17 cellular contexts compared by ENCODE assay signal in the genomic region with DNA sequence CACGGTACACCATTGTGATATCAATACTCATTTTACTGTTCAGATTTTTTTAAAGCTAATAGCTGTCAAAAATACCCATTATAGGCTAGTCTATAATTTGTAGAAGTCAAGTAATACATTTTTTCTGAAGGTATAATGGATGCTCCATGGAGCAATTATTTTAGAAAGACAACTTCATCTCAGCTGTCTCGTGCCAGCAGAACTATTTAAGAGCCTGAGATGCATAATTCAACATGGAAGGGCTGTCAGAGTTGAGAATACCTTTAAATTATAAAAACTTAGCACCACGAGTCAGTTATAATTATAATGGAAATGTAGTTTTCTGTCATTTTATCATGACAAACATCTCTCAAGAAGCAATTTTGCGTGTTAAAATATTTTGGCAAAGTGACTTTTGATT.
"Had no signal": no experiment of that assay in that cellular context is flagged by ENCODE, and none has a peak within 500 bp of the region (broad histone marks: within the 10 kb centered on the region; RNA-seq: fewer than 3 reads in every experiment).

No MANE protein-coding gene starts in this region.

- H3K27me3 ChIP-seq: stomach, suprapubic skin, testis, thyroid gland, tibial artery, tibial nerve, transverse colon, upper lobe of left lung, upper lobe of right lung, uterus, vagina had no signal

- ATAC-seq: stimulated activated effector memory CD8-positive, alpha-beta T cell treated with anti-CD3 and anti-CD28 coated beads, Interleukin-12 subunit alpha, Interleukin-12 subunit beta, amount 100 ng/mL, for 72 hours; stimulated activated memory B cell treated with anti-CD40 and anti-IgM and Interleukin-4, amounts not matched to agents 10 μg/mL and 1 μg/mL and 100 μg/mL, for 72 hours; stimulated activated naive B cell treated with anti-CD40 and anti-IgM and Interleukin-4, amounts not matched to agents 10 μg/mL and 1 μg/mL and 100 μg/mL, for 72 hours; stimulated activated naive CD8-positive, alpha-beta T cell treated with anti-CD3 and anti-CD28 coated beads, Interleukin-15, amount 100 ng/mL, for 72 hours; stimulated activated naive CD8-positive, alpha-beta T cell treated with anti-CD3 and anti-CD28 coated beads, Interleukin-15, Interleukin-2, amounts not matched to agents 100 U/mL and 50 U/mL, for 24 hours; upper lobe of right lung had no signal

- H3K36me3 ChIP-seq: stomach, suprapubic skin, thoracic aorta, thyroid gland, tibial artery, tibial nerve, transverse colon, upper lobe of left lung, upper lobe of right lung, uterus, vagina had no signal

- H3K27ac ChIP-seq: stomach, suprapubic skin, testis, thoracic aorta, thyroid gland, tibial artery, tibial nerve, transverse colon, upper lobe of left lung, upper lobe of right lung, uterus, vagina had no signal

- H3K4me3 ChIP-seq: stomach, suprapubic skin, testis, thoracic aorta, thyroid gland, tibial artery, tibial nerve, transverse colon, upper lobe of left lung, upper lobe of right lung, uterus, vagina had no signal

- H3K9me3 ChIP-seq: stomach, suprapubic skin, testis, thoracic aorta, thyroid gland, tibial artery, tibial nerve, transverse colon, upper lobe of left lung, upper lobe of right lung, uterus, vagina had no signal
